ENCODE assay signal across 26 cellular contexts in genomic region chr9:73026375-73026774, GRCh38.
A peak's percentile ranks its signal among the peaks of the same experiment; 100 is the strongest.
DNase-seq lines count a peak whose midpoint lies in the region; ATAC-seq, FAIRE-seq and TF ChIP-seq lines count a peak whose summit lies in the region.
"Had no signal": no experiment of that assay in that cellular context is flagged by ENCODE, and none has a peak within 500 bp of the region (broad histone marks: within the 10 kb centered on the region; RNA-seq: fewer than 3 reads in every experiment).

No MANE protein-coding gene starts in this region.

- no peak for TF ChIP-seq POLR2A in A549 (IDR thresholded peaks at IDR 0.05; ENCODE audit: low read length)
- no peak for TF ChIP-seq POLR2A in GM12878 (IDR thresholded peaks at IDR 0.05; ENCODE audit: low read depth, low read length)

- H3K36me3 ChIP-seq in GM12878 (ENCODE audit: control insufficient read depth in 2 of 2, insufficient read depth in 2 of 2, low read length in 1 of 2) (no peaks in the 10 kb centered on the region), psoas muscle (ENCODE audit: insufficient read depth in 1 of 2, low read depth in 1 of 2) (no peaks in the 10 kb centered on the region)
- H3K36me3 ChIP-seq: SJSA1 had no signal

- intact Hi-C loops in GM12878 (cut with micrococcal nuclease; ENCODE audit: unreplicated experiment) = no loop called here
- intact Hi-C loops in psoas muscle (cut with DNase I) = loop anchor here (5.0 kb wide), 2 partner anchors 144 to 154 kb away; no protein-coding TSS in a partner anchor

- no TSS peak for BruUV-seq in GM12878 (replicated peaks; lab: Mats Ljungman, UMichigan)

- in situ Hi-C loops in GM12878 (cut with MboI) = no loop called here

- no peaks in the 10 kb centered on the region for H3K4me1 Mint-ChIP-seq in nephron progenitor cell

- no peak overlapping the region for H3K9ac ChIP-seq in GM12878 (ENCODE audit: control insufficient read depth, insufficient read depth, low read length)

- H3K9me3 ChIP-seq in A549 (no peaks in the 10 kb centered on the region; the same call in 2 of the 3 replicates), GM12878 (replicated peaks; ENCODE audit: control insufficient read depth, insufficient read depth, low read length) (no peaks in the 10 kb centered on the region), psoas muscle (no peaks in the 10 kb centered on the region)
- H3K9me3 ChIP-seq: SJSA1 had no signal

- no peaks in the 10 kb centered on the region for H3K79me2 ChIP-seq in GM12878 (ENCODE audit: control insufficient read depth, insufficient read depth, low read length)

- H4K20me1 ChIP-seq in GM12878 (ENCODE audit: control insufficient read depth, insufficient read depth) = no peaks in the 10 kb centered on the region

- no peaks in the 10 kb centered on the region for H3K9me3 Mint-ChIP-seq in nephron progenitor cell
- H3K9me3 Mint-ChIP-seq: CD4-positive, alpha-beta memory T cell had no signal

- FAIRE-seq in A549 (lab: Jason Lieb, UNC) (no peak), GM12878 (lab: Jason Lieb, UNC) (no peak)
- FAIRE-seq: GM18507, HTR-8/SVneo had no signal

- no peak overlapping the region for H3K4me3 Mint-ChIP-seq in nephron progenitor cell
- H3K4me3 Mint-ChIP-seq: CD4-positive, alpha-beta memory T cell had no signal

- SMC1A ChIA-PET in GM12878 (lab: Charles Lee; ENCODE audit: uncharacterized antibody, unreplicated experiment) = interaction anchor here (1.1 kb wide), 1 partner anchor 24 kb away, joined by 3 read pairs; no protein-coding TSS in a partner anchor

- ATAC-seq in A549 (no peak), HG02885 (IDR thresholded peaks at IDR 0.05; ENCODE audit: poor library complexity, unreplicated experiment) (peak; percentile 63), GM12878 (no peak), psoas muscle (no peak)
- ATAC-seq: HCT116 had no signal

- H3K27ac ChIP-seq in A549 (peak overlapping the region in 1 of 2 experiments; percentile 49; a peak in 1 of 6 replicates), GM12878 (ENCODE audit: control insufficient read depth, insufficient read depth) (no peak overlapping the region), psoas muscle (no peak overlapping the region)
- H3K27ac ChIP-seq: 22Rv1, SJSA1 had no signal

- no peaks in the 10 kb centered on the region for H3K27me3 Mint-ChIP-seq in nephron progenitor cell (ENCODE audit: low read depth, poor library complexity)

- no peak overlapping the region for H2AFZ ChIP-seq in GM12878 (ENCODE audit: control insufficient read depth, low read depth, low read length)

- H3K27ac Mint-ChIP-seq in nephron progenitor cell = no peak overlapping the region
- H3K27ac Mint-ChIP-seq: CD4-positive, alpha-beta memory T cell had no signal

- DNase-seq in A549 (ENCODE audit: low read depth in 1 of 2, low spot score in 1 of 2) (no peak), GM12865 (ENCODE audit: low read depth) (peak; percentile 24), GM12878 (ENCODE audit: low read depth, low spot score) (no peak), psoas muscle (no peak), nephron progenitor cell (no peak)
- no peak for DNase-seq in stimulated activated CD4-positive, alpha-beta T cell treated with anti-CD3 and anti-CD28 coated beads, Interleukin-2, amount 100 ng/mL, for 24 hours
- no peak for DNase-seq in activated effector memory CD4-positive, alpha-beta T cell treated with anti-CD3 and anti-CD28 coated beads, Interleukin-2, amount 50 U/mL, for 16 hours
- DNase-seq: ACHN; CD4-positive, alpha-beta memory T cell; COR-L47; DMS53; GDM1; KG1; MM.1S; NCI-H2029; NCI-H446; NCI-H524 treated with DMSO at 0.1 percent for 48 hours; NCI-H82; Right ventricle myocardium superior; RPMI8226 had no signal

- no peak overlapping the region for H3K4me3 ChIP-seq in A549
- H3K4me3 ChIP-seq in GM12865 (ENCODE audit: low read depth, low read length) = no peak overlapping the region
- no peak overlapping the region for H3K4me3 ChIP-seq in GM12878
- no peak overlapping the region for H3K4me3 ChIP-seq in psoas muscle
- H3K4me3 ChIP-seq: SJSA1 had no signal

- no peak overlapping the region for H3K4me2 ChIP-seq in A549
- H3K4me2 ChIP-seq in GM12878 (ENCODE audit: control insufficient read depth, insufficient read depth) = no peak overlapping the region

- RAD21 ChIA-PET in GM12878 (lab: Charles Lee; ENCODE audit: unreplicated experiment) = no interaction called here

- POLR2A ChIA-PET in A549 (lab: Yijun Ruan, JAX) (no interaction called here), GM12878 (lab: Charles Lee) (no interaction called here)

- no peaks in the 10 kb centered on the region for H3K36me3 Mint-ChIP-seq in nephron progenitor cell (ENCODE audit: low read depth)
- H3K36me3 Mint-ChIP-seq: CD4-positive, alpha-beta memory T cell had no signal

- 95% methylated on average over 5 of the region's 5 CpGs for WGBS in A549 (ENCODE audit: missing lambda C conversion rate)
- WGBS in GM12878 (ENCODE audit: insufficient coverage, insufficient replicate concordance, low lambda C conversion rate, missing lambda C conversion rate) = 2% methylated on average over 5 of the region's 5 CpGs
- 91 to 96% (median 96%) methylated on average over 5 of the region's 5 CpGs for WGBS in psoas muscle, 3 donors

- CTCF ChIA-PET in A549 (lab: Yijun Ruan, JAX) = interaction anchor here (1.0 kb wide), 1 partner anchor 65 kb away, joined by 3 read pairs; no protein-coding TSS in a partner anchor
- CTCF ChIA-PET in GM12878 (lab: Yijun Ruan, JAX) = interaction anchor here (0.7 to 1.2 kb wide), 2 partner anchors 155 to 169 kb away, joined by 3 to 4 read pairs; no protein-coding TSS in a partner anchor

- TF ChIP-seq CTCF in A549 (IDR thresholded peaks at IDR 0.05) = no peak
- no peak for TF ChIP-seq CTCF in GM12865 (IDR thresholded peaks at IDR 0.05; ENCODE audit: insufficient read depth, low read depth, low read length, missing control alignments)
- no peak for TF ChIP-seq CTCF in GM12878 (IDR thresholded peaks at IDR 0.05 in 2 of 3, conservative IDR thresholded peaks at IDR 0.05 in 1 of 3; ENCODE audit: control insufficient read depth in 2 of 3, extremely low read depth in 1 of 3, insufficient read depth in 1 of 3, low read depth in 3 of 3, low read length in 3 of 3)
- no peak for TF ChIP-seq CTCF in psoas muscle (IDR thresholded peaks at IDR 0.05)
- no peak for TF ChIP-seq CTCF in nephron progenitor cell (IDR thresholded peaks at IDR 0.05)

- TF ChIP-seq EP300 in A549 (IDR thresholded peaks at IDR 0.05) (no peak), GM12878 (IDR thresholded peaks at IDR 0.05; ENCODE audit: borderline replicate concordance in 1 of 2, control insufficient read depth in 1 of 2, low read depth in 2 of 2, low read length in 2 of 2) (no peak)

- no peak for TF ChIP-seq RAD21 in A549 (conservative IDR thresholded peaks at IDR 0.05 in 1 of 2, IDR thresholded peaks at IDR 0.05 in 1 of 2)
- TF ChIP-seq RAD21 in GM12878 (IDR thresholded peaks at IDR 0.05; ENCODE audit: insufficient read depth, low read depth, low read length) = no peak

- H3K4me1 ChIP-seq in A549 (peaks cover 32% of the 10 kb centered on the region), GM12878 (ENCODE audit: control insufficient read depth, insufficient read depth, low read length) (no peaks in the 10 kb centered on the region), psoas muscle (no peaks in the 10 kb centered on the region)
- H3K4me1 ChIP-seq: SJSA1 had no signal

- H3K27me3 ChIP-seq in GM12878 (replicated peaks in 1 of 2; ENCODE audit: control insufficient read depth in 2 of 2, insufficient read depth in 2 of 2, low read length in 1 of 2) (no peaks in the 10 kb centered on the region), psoas muscle (ENCODE audit: insufficient read depth in 3 of 3, low read length in 2 of 3) (no peaks in the 10 kb centered on the region)
- H3K27me3 ChIP-seq: SJSA1 had no signal

TF ChIP-seq in A549, 52 proteins besides CTCF, POLR2A, EP300 and RAD21 (continues in another document):
- TF ChIP-seq EHMT2 (IDR thresholded peaks at IDR 0.05; ENCODE audit: low read depth) (no peak), POLR2AphosphoS2 (conservative IDR thresholded peaks at IDR 0.05; ENCODE audit: low read length) (no peak), KDM5A (IDR thresholded peaks at IDR 0.05) (no peak), NPAS2 (CRISPR knock-in tag; IDR thresholded peaks at IDR 0.05; ENCODE audit: borderline replicate concordance) (no peak)

TF ChIP-seq in GM12878, 131 proteins besides CTCF, POLR2A, EP300 and RAD21:
- TF ChIP-seq GABPA (IDR thresholded peaks at IDR 0.05; ENCODE audit: low read depth) = 0 out of 2 replicates have a peak, but pooled peaks have one; percentile 12
- TF ChIP-seq, protein P1, sequence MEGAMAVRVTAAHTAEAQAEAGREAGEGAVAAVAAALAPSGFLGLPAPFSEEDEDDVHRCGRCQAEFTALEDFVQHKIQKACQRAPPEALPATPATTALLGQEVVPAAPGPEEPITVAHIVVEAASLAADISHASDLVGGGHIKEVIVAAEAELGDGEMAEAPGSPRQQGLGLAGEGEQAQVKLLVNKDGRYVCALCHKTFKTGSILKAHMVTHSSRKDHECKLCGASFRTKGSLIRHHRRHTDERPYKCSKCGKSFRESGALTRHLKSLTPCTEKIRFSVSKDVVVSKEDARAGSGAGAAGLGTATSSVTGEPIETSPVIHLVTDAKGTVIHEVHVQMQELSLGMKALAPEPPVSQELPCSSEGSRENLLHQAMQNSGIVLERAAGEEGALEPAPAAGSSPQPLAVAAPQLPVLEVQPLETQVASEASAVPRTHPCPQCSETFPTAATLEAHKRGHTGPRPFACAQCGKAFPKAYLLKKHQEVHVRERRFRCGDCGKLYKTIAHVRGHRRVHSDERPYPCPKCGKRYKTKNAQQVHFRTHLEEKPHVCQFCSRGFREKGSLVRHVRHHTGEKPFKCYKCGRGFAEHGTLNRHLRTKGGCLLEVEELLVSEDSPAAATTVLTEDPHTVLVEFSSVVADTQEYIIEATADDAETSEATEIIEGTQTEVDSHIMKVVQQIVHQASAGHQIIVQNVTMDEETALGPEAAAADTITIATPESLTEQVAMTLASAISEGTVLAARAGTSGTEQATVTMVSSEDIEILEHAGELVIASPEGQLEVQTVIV (IDR thresholded peaks at IDR 0.05; ENCODE audit: borderline replicate concordance, partially characterized antibody) = no peak
- TF ChIP-seq SREBF2 (IDR thresholded peaks at IDR 0.05; ENCODE audit: low read length) = no peak
